In genomic region chr3:9902372-9903237, GRCh38 we compare ENCODE assay signal across 8 cellular contexts. TPM values are rescaled to one million over a fixed set of nuclear protein-coding genes. Genes with fewer than 3 reads are reported as not detected.
DNase-seq lines count a peak whose midpoint lies in the region; ATAC-seq, FAIRE-seq and TF ChIP-seq lines count a peak whose summit lies in the region.

Gene IL17RE, plus strand, starts transcription at chr3:9902848. Its CDS starts 85 bp downstream, at chr3:9902933.

- H3K27me3 ChIP-seq in heart right ventricle = no peaks in the 10 kb centered on the region
- H3K27me3 ChIP-seq in bronchial epithelial cell (ENCODE audit: control insufficient read depth, insufficient read depth, low read length) = no peaks in the 10 kb centered on the region
- no peaks in the 10 kb centered on the region for H3K27me3 ChIP-seq in aorta (ENCODE audit: control insufficient read depth in 1 of 2, insufficient read depth in 2 of 2, low read length in 1 of 2)

- H3K4me1 ChIP-seq in heart right ventricle = peaks cover 0 to 28% (median 10%) of the 10 kb centered on the region in 9 donors
- H3K4me1 ChIP-seq in aorta (ENCODE audit: control insufficient read depth in 1 of 2, insufficient read depth in 2 of 2, low read length in 2 of 2) = no peaks in the 10 kb centered on the region

- WGBS in heart right ventricle, 2 donors = 59% methylated on average over 13 of the region's 13 CpGs
- WGBS in aorta, 2 donors = 40 to 46% methylated on average over 13 of the region's 13 CpGs

- H3K4me3 ChIP-seq in heart right ventricle = peak within 1 kb of the TSS in 8 of 10 donors; percentile 8 to 35 (median 24)
- H3K4me3 ChIP-seq in bronchial epithelial cell (ENCODE audit: low read depth, low read length) = peak within 1 kb of the TSS; percentile 52
- H3K4me3 ChIP-seq in aorta (ENCODE audit: low read length in 2 of 2) = peak within 1 kb of the TSS in 1 of 2 donors; percentile 3

- intact Hi-C loops in heart right ventricle (cut with DNase I) = no loop called here
- intact Hi-C loops in cardiac septum (cut with DNase I) = no loop called here
- intact Hi-C loops in aorta (cut with DNase I) = no loop called here

- TF ChIP-seq CTCF in heart right ventricle (IDR thresholded peaks at IDR 0.05) (no peak), bronchial epithelial cell (IDR thresholded peaks at IDR 0.05; ENCODE audit: insufficient read depth, low read length, severe bottlenecking) (no peak)

- H3K9me3 ChIP-seq in heart right ventricle (no peaks in the 10 kb centered on the region), aorta (ENCODE audit: control insufficient read depth, low read length) (no peaks in the 10 kb centered on the region)

- no peak for FAIRE-seq in bronchial epithelial cell (lab: Jason Lieb, UNC)

- H3K27ac ChIP-seq in heart right ventricle = peak within 1 kb of the TSS in 8 of 10 donors; percentile 25 to 77 (median 62)
- peak within 1 kb of the TSS in 1 of 2 donors; percentile 11 for H3K27ac ChIP-seq in aorta (ENCODE audit: low read depth in 1 of 2, low read length in 2 of 2)

- DNase-seq in heart right ventricle (no peak), cardiac septum (ENCODE audit: low spot score) (no peak), bronchial epithelial cell (ENCODE audit: low read depth) (peak; percentile 50), mesenteric fat pad (ENCODE audit: low spot score) (no peak), aorta (peak; percentile 56 to 83), GOT3 (lab: John Stamatoyannopoulos, UW) (no peak), NCI-H1694 treated with DMSO at 0.1 percent for 48 hours (lab: John Stamatoyannopoulos, UW) (no peak)
- DNase-seq in stimulated activated CD4-positive, alpha-beta T cell treated with anti-CD3 and anti-CD28 coated beads, Interleukin-4, amount 100 ng/mL, for 4 hours = no peak

- H3K36me3 ChIP-seq in heart right ventricle = no peaks in the 10 kb centered on the region
- peaks cover 8% of the 10 kb centered on the region for H3K36me3 ChIP-seq in bronchial epithelial cell (ENCODE audit: control insufficient read depth, insufficient read depth, low read length)
- H3K36me3 ChIP-seq in aorta (ENCODE audit: control insufficient read depth in 1 of 2, insufficient read depth in 2 of 2, low read length in 1 of 2) = no peaks in the 10 kb centered on the region

- ATAC-seq in heart right ventricle (peak in 5 of 8 donors; percentile 32 to 45 (median 42)), aorta (ENCODE audit: low FRiP score) (peak; percentile 59)

RNA-seq across cellular contexts. Expression of gene IL17RE, which starts in this region (rescaled TPM):
- total RNA-seq in heart right ventricle (1 to 10 TPM in 4 of 10 donors, under 1 TPM in 6; 0.16 to 2.3 (median 0.92) TPM), cardiac septum (1.1 TPM), bronchial epithelial cell (0.53 and 2.6 TPM in 2 replicates), mesenteric fat pad (20.2 TPM), aorta (10 to 100 TPM; 11.0 to 13.7 TPM)
- polyA plus RNA-seq in heart right ventricle (1 to 10 TPM; 1.3 to 1.6 TPM), aorta (10 to 100 TPM in 1 of 2 donors, 1 to 10 TPM in 1; 7.0 to 14.5 TPM)

Comparison
In these comparisons a context has a peak if more than half of its experiments do, and no peak if none do; other contexts are left out.
1. DNase-seq: peak in bronchial epithelial cell (single experiment) and aorta (2 of 2); none in heart right ventricle (0 of 2), cardiac septum (single experiment), mesenteric fat pad (single experiment), stimulated activated CD4-positive, alpha-beta T cell treated with anti-CD3 and anti-CD28 coated beads, Interleukin-4, amount 100 ng/mL, for 4 hours (0 of 2), GOT3 (single experiment) and NCI-H1694 treated with DMSO at 0.1 percent for 48 hours (single experiment).